1 cellular context compared by ENCODE assay signal in the genomic region with DNA sequence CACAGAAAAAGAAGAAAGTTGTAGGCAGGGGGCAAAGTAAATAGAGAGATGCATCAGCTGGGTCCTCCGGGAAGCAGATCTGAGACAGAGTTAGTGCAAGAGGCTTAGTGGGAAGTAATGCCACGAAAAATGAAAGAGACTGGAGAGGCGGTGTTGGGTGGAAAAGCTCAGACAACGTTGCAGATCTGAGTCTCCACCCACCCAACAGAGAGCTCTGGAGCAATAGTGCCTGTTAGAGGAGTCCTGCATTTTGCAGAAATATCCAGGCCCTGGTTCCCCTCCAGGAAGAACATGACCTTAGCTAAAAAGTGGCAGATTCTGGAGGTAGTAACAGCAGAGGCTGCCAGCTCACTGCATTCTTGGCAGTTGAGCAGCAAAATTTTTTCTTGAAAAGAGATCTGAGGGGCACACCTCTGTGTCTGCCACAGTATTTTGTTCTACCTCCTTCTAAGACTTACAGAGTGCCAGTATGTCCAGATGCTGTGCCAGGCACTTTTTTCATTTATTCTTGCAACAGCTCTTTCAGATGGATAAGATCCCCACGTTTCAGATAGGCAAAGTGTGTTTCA.
A peak's percentile ranks its signal among the peaks of the same experiment; 100 is the strongest.
TF ChIP-seq lines count a peak whose summit lies in the region.

No MANE protein-coding gene starts in this region.

TF ChIP-seq in SK-N-SH, 30 proteins besides CTCF, POLR2A, EP300 and RAD21:
- no peak for TF ChIP-seq RFX5 (IDR thresholded peaks at IDR 0.05; ENCODE audit: low read length)
- TF ChIP-seq NFIC (IDR thresholded peaks at IDR 0.05; ENCODE audit: borderline replicate concordance): peak; percentile 56; the same call in 1 of the 2 replicates
- no peak for TF ChIP-seq SIN3A (IDR thresholded peaks at IDR 0.05; ENCODE audit: borderline replicate concordance, low read depth, low read length)
- TF ChIP-seq USF2 (IDR thresholded peaks at IDR 0.05; ENCODE audit: borderline replicate concordance, low read depth, low read length): no peak
- no peak for TF ChIP-seq TAF1 (IDR thresholded peaks at IDR 0.05; ENCODE audit: borderline replicate concordance, low read depth, low read length)
- TF ChIP-seq, protein P1, sequence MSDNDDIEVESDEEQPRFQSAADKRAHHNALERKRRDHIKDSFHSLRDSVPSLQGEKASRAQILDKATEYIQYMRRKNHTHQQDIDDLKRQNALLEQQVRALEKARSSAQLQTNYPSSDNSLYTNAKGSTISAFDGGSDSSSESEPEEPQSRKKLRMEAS (IDR thresholded peaks at IDR 0.05; ENCODE audit: low read depth): no peak
- no peak for TF ChIP-seq REST (IDR thresholded peaks at IDR 0.05; ENCODE audit: low read depth, low read length)
- no peak for TF ChIP-seq PBX3 (IDR thresholded peaks at IDR 0.05)
- no peak for TF ChIP-seq FOXJ3 (CRISPR knock-in tag; IDR thresholded peaks at IDR 0.05)
- TF ChIP-seq ELF1 (IDR thresholded peaks at IDR 0.05): no peak
- no peak for TF ChIP-seq IRF3 (IDR thresholded peaks at IDR 0.05; ENCODE audit: low read depth, low read length)
- TF ChIP-seq SMC3 (IDR thresholded peaks at IDR 0.05; ENCODE audit: low read depth, low read length): no peak
- TF ChIP-seq MEF2A (IDR thresholded peaks at IDR 0.05; ENCODE audit: borderline replicate concordance, low read depth): no peak
- 0 out of 2 replicates have a peak, but pooled peaks have one; percentile 21 for TF ChIP-seq TCF12 (IDR thresholded peaks at IDR 0.05)
- no peak for TF ChIP-seq RCOR1 (IDR thresholded peaks at IDR 0.05; ENCODE audit: low read length)
